In genomic region chr2:96437512-96437911, GRCh38 we compare ENCODE assay signal across 19 cellular contexts.
DNase-seq lines count a peak whose midpoint lies in the region; ATAC-seq, FAIRE-seq and TF ChIP-seq lines count a peak whose summit lies in the region.
"Had no signal": no experiment of that assay in that cellular context is flagged by ENCODE, and none has a peak within 500 bp of the region (broad histone marks: within the 10 kb centered on the region; RNA-seq: fewer than 3 reads in every experiment).

No MANE protein-coding gene starts in this region.

- H4K5ac ChIP-seq in H1 (ENCODE audit: insufficient read length, low read depth, low read length): no peak overlapping the region

- in situ Hi-C loops in HepG2 (cut with HindIII; ENCODE audit: extremely low pct_ligation_motif_present, low pct_unique_long_range_greater_than_20kb): no loop called here

- H3K23me2 ChIP-seq in H1 (ENCODE audit: low read depth, low read length): no peaks in the 10 kb centered on the region

- H3K27me3 ChIP-seq in HepG2 (ENCODE audit: control insufficient read depth in 1 of 2, insufficient read depth in 2 of 2, low read length in 2 of 2): no peaks in the 10 kb centered on the region
- H3K27me3 ChIP-seq in right lobe of liver: no peaks in the 10 kb centered on the region
- H3K27me3 ChIP-seq in H1 (replicated peaks in 1 of 4; ENCODE audit: control insufficient read depth in 3 of 4, extremely low read depth in 1 of 4, insufficient read depth in 3 of 4, low read length in 3 of 4): no peaks in the 10 kb centered on the region
- no peaks in the 10 kb centered on the region for H3K27me3 ChIP-seq in tibial artery
- H3K27me3 ChIP-seq: MG63 had no signal

- H2AK5ac ChIP-seq in H1 (ENCODE audit: low read depth, low read length): no peak overlapping the region

- POLR2A ChIA-PET in HepG2 (lab: Yijun Ruan, JAX): no interaction called here
- POLR2A ChIA-PET in H1 (lab: Charles Lee; ENCODE audit: partially characterized antibody): no interaction called here

- no TSS peak for BruUV-seq in HepG2 (replicated peaks; lab: Mats Ljungman, UMichigan)

- no peak overlapping the region for H3K14ac ChIP-seq in H1 (ENCODE audit: insufficient read length)

- H3K9ac ChIP-seq in HepG2 (ENCODE audit: insufficient read depth, low read depth, low read length): no peak overlapping the region
- no peak overlapping the region for H3K9ac ChIP-seq in H1 (replicated peaks in 1 of 4; ENCODE audit: extremely low read depth in 1 of 4, low read depth in 3 of 4, low read length in 3 of 4)
- H3K9ac ChIP-seq: KMS-11 had no signal

- no peaks in the 10 kb centered on the region for H3K4me1 ChIP-seq in HepG2 (ENCODE audit: insufficient read depth, low read length)
- H3K4me1 ChIP-seq in right lobe of liver: no peaks in the 10 kb centered on the region
- peaks cover 0 to 5% (median 3%) of the 10 kb centered on the region in 4 experiments; a peak in 4 of 7 replicates for H3K4me1 ChIP-seq in H1 (replicated peaks in 1 of 4; ENCODE audit: control insufficient read depth in 3 of 4, insufficient read depth in 4 of 4, low read length in 3 of 4)
- H3K4me1 ChIP-seq in tibial artery: no peaks in the 10 kb centered on the region
- H3K4me1 ChIP-seq: A549 had no signal

- no peaks in the 10 kb centered on the region for H3K79me1 ChIP-seq in H1 (ENCODE audit: low read depth, low read length)

- H3K9me3 ChIP-seq in HepG2 (ENCODE audit: low read length) (peaks cover 14% of the 10 kb centered on the region; the same call in 1 of the 2 replicates), right lobe of liver (no peaks in the 10 kb centered on the region), H1 (ENCODE audit: insufficient read depth in 2 of 2, low read depth in 1 of 2, low read length in 1 of 2) (peaks cover 15 to 16% of the 10 kb centered on the region in 2 experiments), tibial artery (no peaks in the 10 kb centered on the region)
- H3K9me3 ChIP-seq: MG63 had no signal

- DNase-seq in HepG2 (ENCODE audit: low spot score) (no peak), right lobe of liver (no peak), NAMALWA (ENCODE audit: low spot score) (peak; percentile 9), H1 (ENCODE audit: low read depth in 1 of 2, low spot score in 2 of 2) (no peak), SW480 (ENCODE audit: low spot score) (no peak), DMS153 treated with DMSO at 0.1 percent for 48 hours (lab: John Stamatoyannopoulos, UW; ENCODE audit: unreplicated experiment) (no peak), tibial artery (no peak)
- DNase-seq: MG63, NCI-H1436 treated with DMSO at 0.1 percent for 48 hours, NCI-H2081, NCI-H510A treated with DMSO at 0.1 percent for 48 hours, PC-3 had no signal

- intact Hi-C loops in HepG2 (cut with micrococcal nuclease; ENCODE audit: unreplicated experiment) (no loop called here), right lobe of liver (cut with DNase I) (no loop called here), tibial artery (cut with DNase I; ENCODE audit: low total_unique reads) (no loop called here)

- TF ChIP-seq EP300 in HepG2 (IDR thresholded peaks at IDR 0.05; ENCODE audit: low read depth in 2 of 2, low read length in 2 of 2): no peak
- TF ChIP-seq EP300 in HepG2 (CRISPR knock-in tag; IDR thresholded peaks at IDR 0.05; ENCODE audit: borderline replicate concordance): no peak
- no peak for TF ChIP-seq EP300 in H1 (IDR thresholded peaks at IDR 0.05; ENCODE audit: borderline replicate concordance in 1 of 2, low read depth in 2 of 2, low read length in 2 of 2)

- H3K4ac ChIP-seq in H1 (replicated peaks; ENCODE audit: insufficient read length, low read depth, low read length): no peak overlapping the region

- TF ChIP-seq CTCF in HepG2 (CRISPR knock-in tag; IDR thresholded peaks at IDR 0.05): no peak
- TF ChIP-seq CTCF in right lobe of liver (IDR thresholded peaks at IDR 0.05): no peak
- no peak for TF ChIP-seq CTCF in H1 (IDR thresholded peaks at IDR 0.05; ENCODE audit: control extremely low read depth in 1 of 3, insufficient read depth in 1 of 3, low read depth in 1 of 3, low read length in 3 of 3)
- no peak for TF ChIP-seq CTCF in tibial artery (IDR thresholded peaks at IDR 0.05)

- H4K8ac ChIP-seq in H1 (ENCODE audit: extremely low read depth, insufficient read depth, low read length): no peak overlapping the region

- H3K27ac ChIP-seq in HepG2 (ENCODE audit: extremely low read length, insufficient read depth, low read length) (no peak overlapping the region), right lobe of liver (no peak overlapping the region), H1 (ENCODE audit: low read depth, low read length) (no peak overlapping the region), tibial artery (no peak overlapping the region)
- H3K27ac ChIP-seq: A549, KMS-11, SK-N-MC had no signal

- H2BK120ac ChIP-seq in H1 (replicated peaks; ENCODE audit: low read depth, low read length): peak overlapping the region; percentile 33

- H3K4me2 ChIP-seq in HepG2 (ENCODE audit: low read depth, low read length) (no peak overlapping the region), H1 (ENCODE audit: insufficient read depth in 1 of 2, low read depth in 2 of 2, low read length in 2 of 2) (peak overlapping the region in 1 of 2 experiments; percentile 49; a peak in 1 of 4 replicates)
- H3K4me2 ChIP-seq: A549, KMS-11 had no signal

- ATAC-seq in HepG2 (no peak), right lobe of liver (no peak)
- ATAC-seq: A549, GM12878, HCT116, PC-3 had no signal

- H4K91ac ChIP-seq in H1 (replicated peaks; ENCODE audit: insufficient read length, low read length): peak overlapping the region; percentile 54

- no peak overlapping the region for H3K23ac ChIP-seq in H1 (ENCODE audit: insufficient read length)

- peak overlapping the region; percentile 97; the same call in 1 of the 2 replicates for H2BK20ac ChIP-seq in H1 (ENCODE audit: low read length)

- H4K20me1 ChIP-seq in HepG2 (ENCODE audit: insufficient read depth, low read length) (no peaks in the 10 kb centered on the region), H1 (replicated peaks in 1 of 2; ENCODE audit: control insufficient read depth in 1 of 2, insufficient read depth in 2 of 2, low read length in 2 of 2) (no peaks in the 10 kb centered on the region)

- H2BK5ac ChIP-seq in H1 (ENCODE audit: low read depth, low read length): peak overlapping the region; percentile 66; the same call in 1 of the 2 replicates

- H3K4me3 ChIP-seq in HepG2 (replicated peaks in 1 of 3; ENCODE audit: insufficient read depth in 1 of 3, low read depth in 2 of 3, low read length in 3 of 3): no peak overlapping the region
- H3K4me3 ChIP-seq in right lobe of liver: no peak overlapping the region
- H3K4me3 ChIP-seq in H1 (ENCODE audit: extremely low read depth in 1 of 4, insufficient read depth in 2 of 4, low read depth in 3 of 4, low read length in 4 of 4): no peak overlapping the region
- no peak overlapping the region for H3K4me3 ChIP-seq in tibial artery
- H3K4me3 ChIP-seq: A549, GM12878, MG63, SK-N-MC had no signal

- H2BK15ac ChIP-seq in H1 (ENCODE audit: low read length): no peak overlapping the region

- CTCF ChIA-PET in HepG2 (lab: Yijun Ruan, JAX; ENCODE audit: low intra/inter-chr PET ratio, low total read pairs): no interaction called here
- CTCF ChIA-PET in H1 (lab: Charles Lee; ENCODE audit: partially characterized antibody): interaction anchor here (1.2 to 1.7 kb wide), 4 partner anchors 24 to 112 kb away, joined by 3 to 5 read pairs (median 4); no protein-coding TSS in a partner anchor

- H2BK12ac ChIP-seq in H1 (ENCODE audit: low read depth, low read length): no peak overlapping the region

- H2AFZ ChIP-seq in HepG2 (ENCODE audit: low read length) (no peak overlapping the region), H1 (ENCODE audit: low read length) (no peak overlapping the region)

- 2% methylated on average over 2 of the region's 2 CpGs for WGBS in HepG2 (ENCODE audit: low lambda C conversion rate)
- 43% methylated on average over 2 of the region's 2 CpGs for WGBS in right lobe of liver (ENCODE audit: insufficient coverage, low coverage, low lambda C conversion rate, missing lambda C conversion rate)
- 86% methylated on average over 2 of the region's 2 CpGs; no CpG with 5 or more reads in 1 of the 2 experiments for WGBS in H1 (ENCODE audit: extremely low coverage in 1 of 2, insufficient coverage in 1 of 2, insufficient read length in 1 of 2, insufficient replicate concordance in 2 of 2, low coverage in 1 of 2, low lambda C conversion rate in 2 of 2, missing lambda C conversion rate in 1 of 2), 2 experiments

- no peaks in the 10 kb centered on the region for H3K36me3 ChIP-seq in HepG2 (replicated peaks in 1 of 2; ENCODE audit: control insufficient read depth in 1 of 2, insufficient read depth in 2 of 2, low read length in 2 of 2)
- no peaks in the 10 kb centered on the region for H3K36me3 ChIP-seq in right lobe of liver
- peaks cover 0 to 6% (median 2%) of the 10 kb centered on the region in 4 experiments; a peak in 2 of 8 replicates for H3K36me3 ChIP-seq in H1 (ENCODE audit: control insufficient read depth in 2 of 4, insufficient read depth in 4 of 4, low read length in 3 of 4)
- no peaks in the 10 kb centered on the region for H3K36me3 ChIP-seq in tibial artery
- H3K36me3 ChIP-seq: MG63 had no signal

- TF ChIP-seq RAD21 in HepG2 (CRISPR knock-in tag; IDR thresholded peaks at IDR 0.05) (no peak), H1 (IDR thresholded peaks at IDR 0.05 in 1 of 2, conservative IDR thresholded peaks at IDR 0.05 in 1 of 2; ENCODE audit: low read depth in 2 of 2, low read length in 2 of 2) (no peak)

- FAIRE-seq in HepG2 (lab: Jason Lieb, UNC) (peak; percentile 36), H1 (lab: Jason Lieb, UNC) (no peak)
- FAIRE-seq: A549, GM12878, GM18507, GM19239 had no signal

- no peaks in the 10 kb centered on the region for H3K79me2 ChIP-seq in HepG2 (ENCODE audit: insufficient read depth, low read length)
- no peaks in the 10 kb centered on the region for H3K79me2 ChIP-seq in H1 (ENCODE audit: control insufficient read depth in 1 of 2, insufficient read depth in 2 of 2, low read length in 2 of 2)

- TF ChIP-seq POLR2A in HepG2 (IDR thresholded peaks at IDR 0.05; ENCODE audit: insufficient read depth in 1 of 2, low read depth in 2 of 2, low read length in 2 of 2) (no peak), right lobe of liver (IDR thresholded peaks at IDR 0.05) (no peak), H1 (IDR thresholded peaks at IDR 0.05; ENCODE audit: control extremely low read depth in 1 of 2, low read depth in 2 of 2, low read length in 2 of 2) (no peak)

- no peak overlapping the region for H3K56ac ChIP-seq in H1 (replicated peaks; ENCODE audit: insufficient read length, low read depth, low read length)

- no peak overlapping the region; the same call in 1 of the 2 replicates for H3K18ac ChIP-seq in H1 (ENCODE audit: extremely low read depth, low read length)
